14 cellular contexts compared by ENCODE assay signal in the genomic region with DNA sequence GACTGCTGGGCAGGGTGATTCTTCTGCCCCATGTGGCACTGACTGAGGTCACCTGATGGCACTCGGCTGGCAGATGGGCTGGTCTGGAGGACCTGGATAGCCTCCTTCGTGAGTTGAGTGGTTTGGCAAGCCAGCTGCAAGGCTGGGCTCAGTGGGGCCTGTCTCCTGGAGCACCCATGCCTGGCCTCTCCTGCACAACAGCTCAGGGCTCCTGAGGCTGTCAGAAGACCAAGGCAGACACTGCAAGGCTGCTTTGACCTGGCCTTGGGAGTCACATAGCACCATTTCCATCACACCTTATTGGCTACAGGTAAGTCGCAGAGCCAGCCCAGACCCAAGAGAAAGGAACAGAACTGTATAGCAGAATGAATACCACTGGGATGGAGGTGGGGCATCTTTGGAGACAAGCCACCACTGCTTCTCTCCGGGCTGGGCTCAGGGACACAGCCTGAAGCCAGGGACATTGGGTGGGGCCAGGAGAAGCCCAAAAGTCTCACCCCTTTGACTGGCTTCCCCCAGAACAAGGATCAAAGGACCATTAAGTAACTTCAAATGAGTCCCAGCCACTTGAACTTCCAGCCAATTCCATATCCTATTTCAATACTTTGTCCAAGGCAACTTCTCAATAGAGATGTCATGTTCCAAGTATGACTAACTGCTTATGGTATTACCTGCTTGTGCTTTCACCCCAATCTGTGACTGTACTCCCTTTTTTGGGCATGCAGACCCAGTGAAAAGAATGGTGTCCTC.
DNase-seq lines count a peak whose midpoint lies in the region; ATAC-seq, FAIRE-seq and TF ChIP-seq lines count a peak whose summit lies in the region.
"Had no signal": no experiment of that assay in that cellular context is flagged by ENCODE, and none has a peak within 500 bp of the region (broad histone marks: within the 10 kb centered on the region; RNA-seq: fewer than 3 reads in every experiment).

No MANE protein-coding gene starts in this region.

- no peaks in the 10 kb centered on the region for H3K9me3 ChIP-seq in H1 (ENCODE audit: insufficient read depth in 2 of 2, low read depth in 1 of 2, low read length in 1 of 2)
- no peaks in the 10 kb centered on the region for H3K9me3 ChIP-seq in smooth muscle cell (replicated peaks; ENCODE audit: low read depth)

- no peak overlapping the region for H3K27ac ChIP-seq in H1 (ENCODE audit: low read depth, low read length)
- H3K27ac ChIP-seq in smooth muscle cell (ENCODE audit: low read depth) = no peak overlapping the region
- H3K27ac ChIP-seq: parathyroid adenoma had no signal

- peak overlapping the region; percentile 78 for H3K18ac ChIP-seq in H1 (ENCODE audit: extremely low read depth, low read length)

- no peaks in the 10 kb centered on the region for H3K27me3 Mint-ChIP-seq in T-cell
- H3K27me3 Mint-ChIP-seq: CD8-positive, alpha-beta memory T cell had no signal

- H3K4me3 ChIP-seq in H1 (ENCODE audit: extremely low read depth in 1 of 4, insufficient read depth in 2 of 4, low read depth in 3 of 4, low read length in 4 of 4) (no peak overlapping the region), smooth muscle cell (no peak overlapping the region)

- H3K4me1 ChIP-seq in H1 (replicated peaks in 1 of 4; ENCODE audit: control insufficient read depth in 3 of 4, insufficient read depth in 4 of 4, low read length in 3 of 4) (peaks cover 0 to 5% (median 0%) of the 10 kb centered on the region in 4 experiments; a peak in 2 of 7 replicates), smooth muscle cell (ENCODE audit: low read depth) (peaks cover 5% of the 10 kb centered on the region)
- H3K4me1 ChIP-seq: parathyroid adenoma had no signal

- TF ChIP-seq POLR2A in H1 (IDR thresholded peaks at IDR 0.05; ENCODE audit: control extremely low read depth in 1 of 2, low read depth in 2 of 2, low read length in 2 of 2) = no peak

- H4K8ac ChIP-seq in H1 (ENCODE audit: extremely low read depth, insufficient read depth, low read length) = no peak overlapping the region

- no peaks in the 10 kb centered on the region for H3K4me1 Mint-ChIP-seq in T-cell
- H3K4me1 Mint-ChIP-seq: CD8-positive, alpha-beta memory T cell had no signal

- peak overlapping the region; percentile 72 for H4K91ac ChIP-seq in H1 (replicated peaks; ENCODE audit: insufficient read length, low read length)

- H3K4me2 ChIP-seq in H1 (ENCODE audit: insufficient read depth in 1 of 2, low read depth in 2 of 2, low read length in 2 of 2) (no peak overlapping the region), smooth muscle cell (no peak overlapping the region)

- no peak overlapping the region for H3K4me3 Mint-ChIP-seq in T-cell
- H3K4me3 Mint-ChIP-seq: CD8-positive, alpha-beta memory T cell had no signal

- peak overlapping the region; percentile 89 for H2BK5ac ChIP-seq in H1 (ENCODE audit: low read depth, low read length)

- H2BK20ac ChIP-seq in H1 (ENCODE audit: low read length) = peak overlapping the region; percentile 94; the same call in 1 of the 2 replicates

- peak overlapping the region; percentile 57 for H2BK120ac ChIP-seq in H1 (replicated peaks; ENCODE audit: low read depth, low read length)

- TF ChIP-seq CTCF in H1 (IDR thresholded peaks at IDR 0.05; ENCODE audit: control extremely low read depth in 1 of 3, insufficient read depth in 1 of 3, low read depth in 1 of 3, low read length in 3 of 3) (no peak), omental fat pad (IDR thresholded peaks at IDR 0.05) (no peak), smooth muscle cell (IDR thresholded peaks at IDR 0.05; ENCODE audit: borderline replicate concordance, insufficient read depth, poor library complexity, severe bottlenecking) (no peak)

- H3K56ac ChIP-seq in H1 (replicated peaks; ENCODE audit: insufficient read length, low read depth, low read length) = no peak overlapping the region

- no peak for TF ChIP-seq EP300 in H1 (IDR thresholded peaks at IDR 0.05; ENCODE audit: borderline replicate concordance in 1 of 2, low read depth in 2 of 2, low read length in 2 of 2)

- H3K23me2 ChIP-seq in H1 (ENCODE audit: low read depth, low read length) = no peaks in the 10 kb centered on the region

- H2AK5ac ChIP-seq in H1 (ENCODE audit: low read depth, low read length) = peak overlapping the region; percentile 98

- H4K5ac ChIP-seq in H1 (ENCODE audit: insufficient read length, low read depth, low read length) = no peak overlapping the region

- no peaks in the 10 kb centered on the region for H3K9me3 Mint-ChIP-seq in T-cell
- H3K9me3 Mint-ChIP-seq: CD8-positive, alpha-beta memory T cell had no signal

- no peak overlapping the region for H2AFZ ChIP-seq in H1 (ENCODE audit: low read length)
- H2AFZ ChIP-seq in smooth muscle cell (ENCODE audit: low read depth) = no peak overlapping the region
- H2AFZ ChIP-seq: parathyroid adenoma had no signal

- H2BK15ac ChIP-seq in H1 (ENCODE audit: low read length) = peak overlapping the region; percentile 99

- peaks cover under 1% of the 10 kb centered on the region for H3K36me3 Mint-ChIP-seq in T-cell
- H3K36me3 Mint-ChIP-seq: CD8-positive, alpha-beta memory T cell had no signal

- no peak overlapping the region for H3K23ac ChIP-seq in H1 (ENCODE audit: insufficient read length)

- peak overlapping the region; percentile 97; the same call in 1 of the 2 replicates for H2BK12ac ChIP-seq in H1 (ENCODE audit: low read depth, low read length)

- H4K20me1 ChIP-seq in H1 (replicated peaks in 1 of 2; ENCODE audit: control insufficient read depth in 1 of 2, insufficient read depth in 2 of 2, low read length in 2 of 2) = no peaks in the 10 kb centered on the region
- H4K20me1 ChIP-seq in smooth muscle cell (ENCODE audit: low read depth) = no peaks in the 10 kb centered on the region

- H3K14ac ChIP-seq in H1 (ENCODE audit: insufficient read length) = no peak overlapping the region

- H3K27me3 ChIP-seq in H1 (replicated peaks in 1 of 4; ENCODE audit: control insufficient read depth in 3 of 4, extremely low read depth in 1 of 4, insufficient read depth in 3 of 4, low read length in 3 of 4) (no peaks in the 10 kb centered on the region), smooth muscle cell (ENCODE audit: low read depth) (no peaks in the 10 kb centered on the region)

- CTCF ChIA-PET in H1 (lab: Charles Lee; ENCODE audit: partially characterized antibody) (interaction anchor here (0.6 to 1.5 kb wide), 4 partner anchors 10 to 198 kb away, joined by 3 read pairs; no protein-coding TSS in a partner anchor), T-cell (lab: Charles Lee) (no interaction called here)

- no peak for TF ChIP-seq RAD21 in H1 (IDR thresholded peaks at IDR 0.05 in 1 of 2, conservative IDR thresholded peaks at IDR 0.05 in 1 of 2; ENCODE audit: low read depth in 2 of 2, low read length in 2 of 2)

- H3F3A ChIP-seq in smooth muscle cell (ENCODE audit: low read depth) = no peaks in the 10 kb centered on the region

- H3K36me3 ChIP-seq in H1 (ENCODE audit: control insufficient read depth in 2 of 4, insufficient read depth in 4 of 4, low read length in 3 of 4) = no peaks in the 10 kb centered on the region
- H3K36me3 ChIP-seq in smooth muscle cell (ENCODE audit: low read depth) = no peaks in the 10 kb centered on the region

- 96% methylated on average over 4 of the region's 4 CpGs; no CpG with 5 or more reads in 1 of the 2 experiments for WGBS in H1 (ENCODE audit: extremely low coverage in 1 of 2, insufficient coverage in 1 of 2, insufficient read length in 1 of 2, insufficient replicate concordance in 2 of 2, low coverage in 1 of 2, low lambda C conversion rate in 2 of 2, missing lambda C conversion rate in 1 of 2), 2 experiments
- 98% methylated on average over 4 of the region's 4 CpGs for WGBS in smooth muscle cell (ENCODE audit: low lambda C conversion rate)

- FAIRE-seq in H1 (lab: Jason Lieb, UNC) = no peak

- POLR2A ChIA-PET in H1 (lab: Charles Lee; ENCODE audit: partially characterized antibody) (no interaction called here), T-cell (lab: Charles Lee) (no interaction called here)

- H3K9ac ChIP-seq in H1 (replicated peaks in 1 of 4; ENCODE audit: extremely low read depth in 1 of 4, low read depth in 3 of 4, low read length in 3 of 4) (no peak overlapping the region), smooth muscle cell (ENCODE audit: low read depth) (no peak overlapping the region)
- H3K9ac ChIP-seq: parathyroid adenoma had no signal

- peak; percentile 48 for ATAC-seq in omental fat pad (ENCODE audit: low FRiP score)
- ATAC-seq in T-cell (replicated peaks in 1 of 4) = no peak
- no peak for ATAC-seq in HG02763 (IDR thresholded peaks at IDR 0.05; ENCODE audit: unreplicated experiment)

- DNase-seq in DMS79 treated with DMSO at 0.1 percent for 48 hours (lab: John Stamatoyannopoulos, UW) = peak; percentile 20
- DNase-seq in NCI-H510A (lab: John Stamatoyannopoulos, UW) = peak; percentile 22
- no peak for DNase-seq in H1 (ENCODE audit: low read depth in 1 of 2, low spot score in 2 of 2)
- DNase-seq in omental fat pad (ENCODE audit: low spot score) = no peak
- DNase-seq in smooth muscle cell (lab: John Stamatoyannopoulos, UW; ENCODE audit: unreplicated experiment) = no peak
- no peak for DNase-seq in T-cell
- no peak for DNase-seq in activated CD4-positive, alpha-beta T cell treated with anti-CD3 and anti-CD28 coated beads, Interleukin-2, amount 50 U/mL, for 4 hours
- DNase-seq: CD8-positive, alpha-beta memory T cell; hippocampal formation; stimulated activated CD4-positive, alpha-beta T cell treated with anti-CD3 and anti-CD28 coated beads, Interleukin-2, amount 100 ng/mL, for 48 hours; stimulated activated naive CD4-positive, alpha-beta T cell treated with Interleukin-2 at 50 U/mL for 16 hours; T1000 had no signal

- H3K27ac Mint-ChIP-seq in T-cell = no peak overlapping the region

- H3K4ac ChIP-seq in H1 (replicated peaks; ENCODE audit: insufficient read length, low read depth, low read length) = peak overlapping the region; percentile 64

- no peaks in the 10 kb centered on the region for H3K79me2 ChIP-seq in H1 (ENCODE audit: control insufficient read depth in 1 of 2, insufficient read depth in 2 of 2, low read length in 2 of 2)
- H3K79me2 ChIP-seq in smooth muscle cell (ENCODE audit: low read depth) = no peaks in the 10 kb centered on the region
- H3K79me2 ChIP-seq: parathyroid adenoma had no signal

- H3K79me1 ChIP-seq in H1 (ENCODE audit: low read depth, low read length) = no peaks in the 10 kb centered on the region

TF ChIP-seq in H1, 55 proteins besides CTCF, POLR2A, EP300 and RAD21 (continues in another document):
- no peak for TF ChIP-seq EZH2 (IDR thresholded peaks at IDR 0.05; ENCODE audit: low read depth, low read length, severe bottlenecking)
- TF ChIP-seq POU5F1 (IDR thresholded peaks at IDR 0.05; ENCODE audit: low read depth, low read length) = no peak
- no peak for TF ChIP-seq JUND (IDR thresholded peaks at IDR 0.05; ENCODE audit: low read length)
- TF ChIP-seq CEBPB (IDR thresholded peaks at IDR 0.05; ENCODE audit: low read depth, low read length) = no peak
- TF ChIP-seq JUN (IDR thresholded peaks at IDR 0.05; ENCODE audit: low read depth, low read length) = no peak

Comparison
In these comparisons a context has a peak if more than half of its experiments do, and no peak if none do; other contexts are left out.
1. DNase-seq: peak in DMS79 treated with DMSO at 0.1 percent for 48 hours (single experiment) and NCI-H510A (single experiment); none in H1 (0 of 2), omental fat pad (single experiment), smooth muscle cell (single experiment), T-cell (0 of 34) and activated CD4-positive, alpha-beta T cell treated with anti-CD3 and anti-CD28 coated beads, Interleukin-2, amount 50 U/mL, for 4 hours (0 of 2).